In genomic region chr10:117254338-117254737, GRCh38 we compare ENCODE assay signal across 36 cellular contexts. TPM values are rescaled to one million over a fixed set of nuclear protein-coding genes. Genes with fewer than 3 reads are reported as not detected.
"Had no signal": no experiment of that assay in that cellular context is flagged by ENCODE, and none has a peak within 500 bp of the region (broad histone marks: within the 10 kb centered on the region; RNA-seq: fewer than 3 reads in every experiment).

No MANE protein-coding gene starts in this region.

- H3K4me3 ChIP-seq: colonic mucosa, gastrocnemius medialis, heart left ventricle, hepatocyte, left lung, mucosa of descending colon, smooth muscle cell, testis, tibial artery had no signal

- H3K4me1 Mint-ChIP-seq: mesothelial cell of epicardium, naive B cell had no signal

- H3K79me2 ChIP-seq: hepatocyte, parathyroid adenoma had no signal

- H3K4me3 Mint-ChIP-seq: dendritic cell treated with granulocyte-macrophage colony-stimulating factor and Interleukin-4, amounts not matched to agents 40 ng/mL and 50 ng/mL, for 4 days; endodermal cell; mesothelial cell of epicardium; naive B cell; natural killer cell treated with Interleukin-12 subunit alpha and Interleukin-12 subunit beta and Interleukin-15 and Interleukin-18, amount 100 ng/mL, for 72 hours; neural crest cell; stimulated activated effector memory CD8-positive, alpha-beta T cell treated with anti-CD3 and anti-CD28 coated beads, Interleukin-12 subunit alpha, Interleukin-12 subunit beta, amount 100 ng/mL, for 72 hours; type B pancreatic cell had no signal

- ATAC-seq: esophagus mucosa; gastrocnemius medialis; heart left ventricle; left cardiac atrium; left lung; mucosa of descending colon; natural killer cell treated with Interleukin-12 subunit alpha and Interleukin-12 subunit beta and Interleukin-15 and Interleukin-18, amount 100 ng/mL, for 72 hours; sciatic nerve; stimulated activated effector memory CD8-positive, alpha-beta T cell treated with anti-CD3 and anti-CD28 coated beads, Interleukin-12 subunit alpha, Interleukin-12 subunit beta, amount 100 ng/mL, for 72 hours had no signal

- H3K4me1 ChIP-seq: colonic mucosa, gastrocnemius medialis, heart left ventricle, parathyroid adenoma, tibial artery had no signal

- H3K4me2 ChIP-seq: hepatocyte, smooth muscle cell had no signal

- DNase-seq: colonic mucosa; effector CD8-positive, alpha-beta T cell; foreskin fibroblast; gastrocnemius medialis; heart left ventricle; left cardiac atrium; left lung; mesenchymal stem cell; mucosa of descending colon; naive B cell; stimulated activated CD4-positive, alpha-beta T cell treated with anti-CD3 and anti-CD28 coated beads, Interleukin-2, amount 100 ng/mL, for 24 hours; stimulated activated CD4-positive, alpha-beta T cell treated with anti-CD3 and anti-CD28 coated beads, Interleukin-4, amount 100 ng/mL, for 24 hours; stimulated activated naive CD4-positive, alpha-beta T cell treated with Interleukin-2 at 50 U/mL for 16 hours; substantia nigra; testis; tibial artery had no signal

- H3K36me3 Mint-ChIP-seq: mesothelial cell of epicardium; naive B cell; natural killer cell treated with Interleukin-12 subunit alpha and Interleukin-12 subunit beta and Interleukin-15 and Interleukin-18, amount 100 ng/mL, for 72 hours; stimulated activated effector memory CD8-positive, alpha-beta T cell treated with anti-CD3 and anti-CD28 coated beads, Interleukin-12 subunit alpha, Interleukin-12 subunit beta, amount 100 ng/mL, for 72 hours; type B pancreatic cell had no signal

- H3K9me3 ChIP-seq: colonic mucosa, gastrocnemius medialis, heart left ventricle, left lung, mucosa of descending colon, testis, tibial artery had no signal

- H2AFZ ChIP-seq: hepatocyte, parathyroid adenoma had no signal

- FAIRE-seq: urothelium cell line had no signal

- H3K9ac ChIP-seq: parathyroid adenoma had no signal

- H3K9me3 Mint-ChIP-seq: dendritic cell treated with granulocyte-macrophage colony-stimulating factor and Interleukin-4, amounts not matched to agents 40 ng/mL and 50 ng/mL, for 4 days; endodermal cell; mesothelial cell of epicardium; natural killer cell treated with Interleukin-12 subunit alpha and Interleukin-12 subunit beta and Interleukin-15 and Interleukin-18, amount 100 ng/mL, for 72 hours; neural crest cell; stimulated activated effector memory CD8-positive, alpha-beta T cell treated with anti-CD3 and anti-CD28 coated beads, Interleukin-12 subunit alpha, Interleukin-12 subunit beta, amount 100 ng/mL, for 72 hours; type B pancreatic cell had no signal

- H3K27ac Mint-ChIP-seq: dendritic cell treated with granulocyte-macrophage colony-stimulating factor and Interleukin-4, amounts not matched to agents 40 ng/mL and 50 ng/mL, for 4 days; mesothelial cell of epicardium; naive B cell; natural killer cell treated with Interleukin-12 subunit alpha and Interleukin-12 subunit beta and Interleukin-15 and Interleukin-18, amount 100 ng/mL, for 72 hours; progenitor cell of endocrine pancreas; stimulated activated effector memory CD8-positive, alpha-beta T cell treated with anti-CD3 and anti-CD28 coated beads, Interleukin-12 subunit alpha, Interleukin-12 subunit beta, amount 100 ng/mL, for 72 hours; type B pancreatic cell had no signal

- H3K27ac ChIP-seq: colonic mucosa, epithelial cell of prostate, gastrocnemius medialis, heart left ventricle, hepatocyte, left lung, parathyroid adenoma, testis, tibial artery had no signal

- H3K27me3 ChIP-seq: colonic mucosa, hepatocyte, testis had no signal

RNA-seq across cellular contexts. Expression of gene SLC18A2, which starts 13.4 kb away (rescaled TPM):
- total RNA-seq: glomerular endothelial cell, lung microvascular endothelial cell, osteoblast had no signal

RNA-seq across cellular contexts. Expression of gene KCNK18, which starts 57.0 kb away (rescaled TPM):
- total RNA-seq: colonic mucosa; endodermal cell; esophagus mucosa; gastrocnemius medialis; glomerular endothelial cell; heart left ventricle; hepatocyte; kidney epithelial cell; left cardiac atrium; left lung; lower leg skin; lung microvascular endothelial cell; mesothelial cell of epicardium; mucosa of descending colon; natural killer cell treated with Interleukin-12 subunit alpha and Interleukin-12 subunit beta and Interleukin-15 and Interleukin-18, amount 100 ng/mL, for 72 hours; neural crest cell; osteoblast; progenitor cell of endocrine pancreas; sciatic nerve; smooth muscle cell; testis had no signal
- polyA plus RNA-seq: heart left ventricle, hepatocyte, smooth muscle cell had no signal
